In the genomic region with DNA sequence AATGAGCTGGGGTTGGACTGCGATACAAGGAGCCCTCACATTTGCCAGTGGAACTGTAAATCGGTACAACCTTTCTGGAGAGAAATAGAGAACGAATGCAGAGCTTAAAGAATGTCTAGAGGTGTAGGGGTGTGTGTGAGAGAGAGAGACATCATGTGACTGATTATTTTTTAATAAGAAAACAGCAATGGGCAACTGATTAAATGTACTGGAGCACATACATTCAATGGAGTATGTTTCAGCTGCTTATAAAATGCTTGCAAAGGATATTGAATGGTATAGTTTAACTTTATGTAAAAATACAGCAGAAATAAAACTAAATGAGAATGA, we compare ENCODE assay signal across 8 cellular contexts. TPM values are rescaled to one million over a fixed set of nuclear protein-coding genes. Genes with fewer than 3 reads are reported as not detected.
DNase-seq lines count a peak whose midpoint lies in the region; ATAC-seq and TF ChIP-seq lines count a peak whose summit lies in the region.

No MANE protein-coding gene starts in this region.

- TF ChIP-seq CTCF in 22Rv1 (IDR thresholded peaks at IDR 0.05) (no peak), adrenal gland (IDR thresholded peaks at IDR 0.05) (no peak), thoracic aorta (IDR thresholded peaks at IDR 0.05) (no peak)

- intact Hi-C loops in adrenal gland (cut with DNase I), result no loop called here
- intact Hi-C loops in left colon (cut with DNase I, micrococcal nuclease), result no loop called here

- H3K36me3 ChIP-seq in adrenal gland (replicated peaks in 1 of 2) (no peaks in the 10 kb centered on the region), thoracic aorta (no peaks in the 10 kb centered on the region)

- H3K27ac ChIP-seq in 22Rv1 (peak overlapping the region; percentile 90), adrenal gland (peak overlapping the region; percentile 80 to 93 (median 91)), thoracic aorta (peak overlapping the region; percentile 78 to 80)

- H3K4me3 ChIP-seq in adrenal gland (peak overlapping the region; percentile 11 to 93 (median 62)), thoracic aorta (peak overlapping the region; percentile 73)

- H3K27me3 ChIP-seq in adrenal gland (no peaks in the 10 kb centered on the region), thoracic aorta (replicated peaks; ENCODE audit: insufficient read depth) (no peaks in the 10 kb centered on the region)

- no peaks in the 10 kb centered on the region for H3K9me3 ChIP-seq in adrenal gland (replicated peaks in 1 of 3)
- no peaks in the 10 kb centered on the region for H3K9me3 ChIP-seq in thoracic aorta

- H3K4me1 ChIP-seq in adrenal gland (replicated peaks in 1 of 2) (peaks cover 7 to 10% of the 10 kb centered on the region in 2 donors), thoracic aorta (ENCODE audit: control insufficient read depth in 1 of 2, low read depth in 2 of 2) (peaks cover 0 to 3% of the 10 kb centered on the region in 2 donors)

- DNase-seq in adrenal gland, result no peak
- DNase-seq in left colon, result no peak
- no peak for DNase-seq in thoracic aorta (ENCODE audit: low spot score)
- DNase-seq in cerebellar cortex (ENCODE audit: low spot score), result no peak
- DNase-seq in NCI-H146 treated with DMSO at 0.1 percent for 48 hours (lab: John Stamatoyannopoulos, UW; ENCODE audit: unreplicated experiment), result no peak

- TF ChIP-seq POLR2A in adrenal gland (IDR thresholded peaks at IDR 0.05), result no peak

- 0 to 2% (median 1%) methylated on average over 3 of the region's 3 CpGs for WGBS in adrenal gland, 4 donors

- peak; percentile 43 for ATAC-seq in GM18907 (IDR thresholded peaks at IDR 0.05; ENCODE audit: unreplicated experiment)
- peak; percentile 38 for ATAC-seq in HG03135 (IDR thresholded peaks at IDR 0.05; ENCODE audit: unreplicated experiment)
- ATAC-seq in left colon, result peak; percentile 19
- ATAC-seq in thoracic aorta (ENCODE audit: insufficient number of reproducible peaks, low FRiP score, low read depth), result no peak

RNA-seq across cellular contexts. Expression of gene TMEM17, which starts 0.4 kb away (rescaled TPM):
- total RNA-seq in adrenal gland, result 1 to 10 TPM in 7 of 8 donors, under 1 TPM in 1; 0.30 to 6.5 (median 3.5) TPM
- polyA plus RNA-seq in adrenal gland, result 1 to 10 TPM; 1.1 to 7.2 (median 1.5) TPM
- total RNA-seq in left colon, result under 1 TPM; 0.46 to 0.84 TPM
- 1 to 10 TPM in 1 of 2 donors, under 1 TPM in 1; 0.42 to 2.7 TPM for total RNA-seq in thoracic aorta
